30 cellular contexts compared by ENCODE assay signal in genomic region chr12:26978801-26979200, GRCh38.
"Had no signal": no experiment of that assay in that cellular context is flagged by ENCODE, and none has a peak within 500 bp of the region (broad histone marks: within the 10 kb centered on the region; RNA-seq: fewer than 3 reads in every experiment).

No MANE protein-coding gene starts in this region.

- ATAC-seq: activated CD4-positive, CD25-positive, alpha-beta regulatory T cell treated with anti-CD3 and anti-CD28 coated beads, Interleukin-2, amount 50 U/mL, for 24 hours; activated CD8-positive, alpha-beta memory T cell treated with anti-CD3 and anti-CD28 coated beads, Interleukin-2, amount 10 ng/mL, durations not matched to agents 7 days and 5 days; activated CD8-positive, alpha-beta T cell treated with anti-CD3 and anti-CD28 coated beads, Interleukin-2, amount 10 ng/mL, durations not matched to agents 7 days and 5 days; activated naive CD4-positive, alpha-beta T cell treated with anti-CD3 and anti-CD28 coated beads, Interleukin-2, amount 50 U/mL, for 72 hours; activated T-cell treated with anti-CD3 and anti-CD28 coated beads, Interleukin-2, amount 50 U/mL, for 72 hours; esophagus mucosa; gastrocnemius medialis; heart right ventricle; T-helper 17 cell had no signal

- H3K9me3 Mint-ChIP-seq: activated B cell treated with CpG ODN at 0.5 μM for 24 hours; activated CD4-positive, alpha-beta memory T cell treated with anti-CD3 and anti-CD28 coated beads for 36 hours; activated naive CD4-positive, alpha-beta T cell treated with anti-CD3 and anti-CD28 coated beads, Interleukin-2, amount 10 ng/mL, durations not matched to agents 7 days and 5 days; activated naive CD4-positive, alpha-beta T cell treated with anti-CD3 and anti-CD28 coated beads, Interleukin-2, amount 50 U/mL, for 72 hours; activated naive CD8-positive, alpha-beta T cell treated with anti-CD3 and anti-CD28 coated beads, Interleukin-2, amount 10 ng/mL, durations not matched to agents 7 days and 5 days; activated T-cell treated with anti-CD3 and anti-CD28 coated beads, Interleukin-2, amount 50 U/mL, for 24 hours; activated T-cell treated with anti-CD3 and anti-CD28 coated beads, Interleukin-2, amount 50 U/mL, for 72 hours; brain; dendritic cell treated with granulocyte-macrophage colony-stimulating factor and Interleukin-4, amounts not matched to agents 40 ng/mL and 50 ng/mL, for 4 days; T-helper 2 cell treated with Interferon-gamma antibody and Interleukin-4, amounts not matched to agents 5 μg/mL and 100 μg/mL, for 36 hours had no signal

- H3K27me3 Mint-ChIP-seq: activated B cell treated with CpG ODN at 0.5 μM for 24 hours; activated CD4-positive, alpha-beta memory T cell treated with anti-CD3 and anti-CD28 coated beads for 36 hours; activated CD8-positive, alpha-beta memory T cell treated with anti-CD3 and anti-CD28 coated beads, Interleukin-2, amount 10 ng/mL, durations not matched to agents 7 days and 5 days; activated naive CD4-positive, alpha-beta T cell treated with anti-CD3 and anti-CD28 coated beads, Interleukin-2, amount 10 ng/mL, durations not matched to agents 7 days and 5 days; activated naive CD8-positive, alpha-beta T cell treated with anti-CD3 and anti-CD28 coated beads, Interleukin-2, amount 10 ng/mL, durations not matched to agents 7 days and 5 days; activated T-cell treated with anti-CD3 and anti-CD28 coated beads, Interleukin-2, amount 50 U/mL, for 24 hours; brain; dendritic cell treated with granulocyte-macrophage colony-stimulating factor and Interleukin-4, amounts not matched to agents 40 ng/mL and 50 ng/mL, for 4 days; T-helper 17 cell had no signal

- DNase-seq: activated B cell treated with CpG ODN at 0.5 μM for 24 hours; activated CD4-positive, alpha-beta memory T cell treated with anti-CD3 and anti-CD28 coated beads for 36 hours; activated CD4-positive, alpha-beta T cell treated with anti-CD3 and anti-CD28 coated beads for 48 hours; activated CD4-positive, alpha-beta T cell treated with anti-CD3 and anti-CD28 coated beads, Interleukin-2, amount 50 U/mL, for 1 hour; activated CD8-positive, alpha-beta memory T cell treated with anti-CD3 and anti-CD28 coated beads, Interleukin-2, amount 10 ng/mL, durations not matched to agents 7 days and 5 days; activated CD8-positive, alpha-beta memory T cell treated with anti-CD3 and anti-CD28 coated beads, Interleukin-2, amount 50 U/mL, for 48 hours; activated CD8-positive, alpha-beta T cell treated with anti-CD3 and anti-CD28 coated beads, Interleukin-2, amount 10 ng/mL, durations not matched to agents 7 days and 5 days; activated gamma-delta T cell; activated naive CD4-positive, alpha-beta T cell; activated naive CD4-positive, alpha-beta T cell treated with anti-CD3 and anti-CD28 coated beads, Interleukin-2, amount 10 ng/mL, durations not matched to agents 7 days and 5 days; activated naive CD8-positive, alpha-beta T cell treated with anti-CD3 and anti-CD28 coated beads, Interleukin-2, amount 10 ng/mL, durations not matched to agents 7 days and 5 days; activated T-cell treated with anti-CD3 and anti-CD28 coated beads for 4 hours; activated T-cell treated with anti-CD3 and anti-CD28 coated beads, Interleukin-2, amount 50 U/mL, for 24 hours; activated T-cell treated with anti-CD3 and anti-CD28 coated beads, Interleukin-2, amount 50 U/mL, for 72 hours; central memory CD4-positive, alpha-beta T cell; dorsolateral prefrontal cortex; effector memory CD4-positive, alpha-beta T cell; endodermal cell; foreskin fibroblast; gastrocnemius medialis; heart right ventricle; T-helper 17 cell; T1000; WERI-Rb-1 had no signal

- H3K4me1 Mint-ChIP-seq: brain had no signal

- H3K27ac Mint-ChIP-seq: activated B cell treated with CpG ODN at 0.5 μM for 24 hours; activated CD4-positive, alpha-beta memory T cell treated with anti-CD3 and anti-CD28 coated beads for 36 hours; activated CD8-positive, alpha-beta memory T cell treated with anti-CD3 and anti-CD28 coated beads, Interleukin-2, amount 10 ng/mL, durations not matched to agents 7 days and 5 days; activated CD8-positive, alpha-beta T cell treated with anti-CD3 and anti-CD28 coated beads, Interleukin-2, amount 10 ng/mL, durations not matched to agents 7 days and 5 days; activated naive CD8-positive, alpha-beta T cell treated with anti-CD3 and anti-CD28 coated beads, Interleukin-2, amount 10 ng/mL, durations not matched to agents 7 days and 5 days; activated T-cell treated with anti-CD3 and anti-CD28 coated beads, Interleukin-2, amount 50 U/mL, for 24 hours; activated T-cell treated with anti-CD3 and anti-CD28 coated beads, Interleukin-2, amount 50 U/mL, for 72 hours; brain; dendritic cell treated with granulocyte-macrophage colony-stimulating factor and Interleukin-4, amounts not matched to agents 40 ng/mL and 50 ng/mL, for 4 days; endodermal cell; T-helper 17 cell; T-helper 2 cell treated with Interferon-gamma antibody and Interleukin-4, amounts not matched to agents 5 μg/mL and 100 μg/mL, for 36 hours had no signal

- H3K4me3 Mint-ChIP-seq: activated B cell treated with CpG ODN at 0.5 μM for 24 hours; activated CD4-positive, alpha-beta memory T cell treated with anti-CD3 and anti-CD28 coated beads for 36 hours; activated CD8-positive, alpha-beta memory T cell treated with anti-CD3 and anti-CD28 coated beads, Interleukin-2, amount 10 ng/mL, durations not matched to agents 7 days and 5 days; activated CD8-positive, alpha-beta T cell treated with anti-CD3 and anti-CD28 coated beads, Interleukin-2, amount 10 ng/mL, durations not matched to agents 7 days and 5 days; activated naive CD4-positive, alpha-beta T cell treated with anti-CD3 and anti-CD28 coated beads, Interleukin-2, amount 10 ng/mL, durations not matched to agents 7 days and 5 days; activated naive CD8-positive, alpha-beta T cell treated with anti-CD3 and anti-CD28 coated beads, Interleukin-2, amount 10 ng/mL, durations not matched to agents 7 days and 5 days; activated T-cell treated with anti-CD3 and anti-CD28 coated beads, Interleukin-2, amount 50 U/mL, for 24 hours; activated T-cell treated with anti-CD3 and anti-CD28 coated beads, Interleukin-2, amount 50 U/mL, for 72 hours; brain; dendritic cell treated with granulocyte-macrophage colony-stimulating factor and Interleukin-4, amounts not matched to agents 40 ng/mL and 50 ng/mL, for 4 days; endodermal cell; T-helper 17 cell; T-helper 2 cell treated with Interferon-gamma antibody and Interleukin-4, amounts not matched to agents 5 μg/mL and 100 μg/mL, for 36 hours had no signal
